Comparison of ENCODE assay signal across 9 cellular contexts in the genomic region with DNA sequence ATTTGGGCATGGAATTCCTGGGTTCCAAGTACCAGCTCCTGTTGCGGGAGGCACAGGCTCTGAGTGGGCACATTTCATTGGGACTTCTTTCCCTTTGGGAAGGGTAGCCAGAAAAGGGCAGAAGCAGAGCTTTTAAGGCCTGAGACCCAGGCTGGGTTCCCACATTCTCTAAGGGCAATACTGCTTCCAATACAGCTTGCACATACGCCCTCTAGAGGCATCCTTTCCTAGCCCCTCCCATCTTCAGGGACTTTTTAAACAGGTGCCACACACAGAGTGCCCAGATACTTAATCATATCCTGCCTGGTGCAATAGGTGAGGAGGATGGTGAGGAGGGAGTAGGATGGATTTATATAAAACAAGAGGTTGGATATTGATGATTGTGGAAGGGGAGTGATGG. TPM values are rescaled to one million over a fixed set of nuclear protein-coding genes. Genes with fewer than 3 reads are reported as not detected.
DNase-seq lines count a peak whose midpoint lies in the region; ATAC-seq and TF ChIP-seq lines count a peak whose summit lies in the region.
"Had no signal": no experiment of that assay in that cellular context is flagged by ENCODE, and none has a peak within 500 bp of the region (broad histone marks: within the 10 kb centered on the region; RNA-seq: fewer than 3 reads in every experiment).

No MANE protein-coding gene starts in this region.

- intact Hi-C loops in PC-9 (cut with micrococcal nuclease; ENCODE audit: unreplicated experiment) (no loop called here), colonic mucosa (cut with DNase I) (no loop called here)

- DNase-seq in AML-193 (lab: John Stamatoyannopoulos, UW) (peak; percentile 37 to 54), PC-9 (no peak), iPS DF 4.7 (ENCODE audit: extremely low read depth, low spot score) (peak; percentile 74), T-helper 9 cell (no peak), colonic mucosa (no peak), GOT3 (lab: John Stamatoyannopoulos, UW) (no peak)

- no peak overlapping the region for H3K4me3 ChIP-seq in PC-9
- no peak overlapping the region for H3K4me3 ChIP-seq in colonic mucosa

- H3K36me3 ChIP-seq in PC-9 (ENCODE audit: low read depth) (no peaks in the 10 kb centered on the region), colonic mucosa (no peaks in the 10 kb centered on the region)

- H3K79me2 ChIP-seq in PC-9 (ENCODE audit: low read depth) = no peaks in the 10 kb centered on the region

- H3K9me3 ChIP-seq in PC-9 (ENCODE audit: insufficient read depth, low read depth) (no peaks in the 10 kb centered on the region), colonic mucosa (no peaks in the 10 kb centered on the region)

- H3K27ac ChIP-seq in PC-9 = no peak overlapping the region
- H3K27ac ChIP-seq in colonic mucosa = no peak overlapping the region

- ATAC-seq in GM18498 (IDR thresholded peaks at IDR 0.05; ENCODE audit: unreplicated experiment) (peak; percentile 58), HG02943 (IDR thresholded peaks at IDR 0.05; ENCODE audit: low read depth, unreplicated experiment) (peak; percentile 64)

- H2AFZ ChIP-seq in PC-9 = no peak overlapping the region

- TF ChIP-seq CTCF in PC-9 (conservative IDR thresholded peaks at IDR 0.05) = peak; percentile 47
- no peak for TF ChIP-seq CTCF in colonic mucosa (IDR thresholded peaks at IDR 0.05)

- BruUV-seq in PC-9 (replicated peaks; lab: Mats Ljungman, UMichigan) = no TSS peak

- H3F3A ChIP-seq in PC-9 (ENCODE audit: insufficient read depth, low read depth) = no peaks in the 10 kb centered on the region

- H3K4me1 ChIP-seq in PC-9 (replicated peaks; ENCODE audit: insufficient read depth) = no peaks in the 10 kb centered on the region
- H3K4me1 ChIP-seq in colonic mucosa = no peaks in the 10 kb centered on the region

- no peak overlapping the region for H3K4me2 ChIP-seq in PC-9

- no peaks in the 10 kb centered on the region for H3K9me2 ChIP-seq in PC-9 (ENCODE audit: insufficient read depth)

- no peak overlapping the region for H3K9ac ChIP-seq in colonic mucosa (ENCODE audit: low read depth in 2 of 2, low read length in 2 of 2)

- no peaks in the 10 kb centered on the region for H4K20me1 ChIP-seq in PC-9 (ENCODE audit: insufficient read depth)

- CTCF ChIA-PET in PC-9 (lab: Charles Lee) = no interaction called here

- H3K27me3 ChIP-seq in PC-9 (ENCODE audit: insufficient read depth, low read depth) (no peaks in the 10 kb centered on the region), colonic mucosa (peaks cover 18% of the 10 kb centered on the region)

- POLR2A ChIA-PET in PC-9 (lab: Charles Lee; ENCODE audit: unreplicated experiment) = no interaction called here

RNA-seq across cellular contexts. Expression of gene GPR88, which starts 5.7 kb away (rescaled TPM):
- total RNA-seq in PC-9 (2021) = not detected in 2 replicates
- under 1 TPM in 1 of 2 donors, not detected in 1; 0.19 TPM for total RNA-seq in colonic mucosa
- total RNA-seq: astrocyte had no signal

Comparison
In these comparisons a context has a peak if more than half of its experiments do, and no peak if none do; other contexts are left out.
1. DNase-seq: peak in AML-193 (2 of 2) and iPS DF 4.7 (single experiment); none in PC-9 (0 of 2), T-helper 9 cell (single experiment), colonic mucosa (single experiment) and GOT3 (single experiment).